In genomic region chr22:32723632-32724031, GRCh38 we compare ENCODE assay signal across 8 cellular contexts.
DNase-seq lines count a peak whose midpoint lies in the region; ATAC-seq, FAIRE-seq and TF ChIP-seq lines count a peak whose summit lies in the region.

No MANE protein-coding gene starts in this region.

- H3K27ac Mint-ChIP-seq in activated CD8-positive, alpha-beta T cell treated with anti-CD3 and anti-CD28 coated beads, Interleukin-2, amount 10 ng/mL, durations not matched to agents 7 days and 5 days: peak overlapping the region; percentile 85

- POLR2A ChIA-PET in activated CD8-positive, alpha-beta T cell treated with anti-CD3 and anti-CD28 coated beads, Interleukin-2, amount 10 ng/mL, durations not matched to agents 7 days and 5 days (lab: Charles Lee): interaction anchor here (0.6 to 0.7 kb wide), 2 partner anchors 65 to 481 kb away, joined by 3 read pairs; no protein-coding TSS in a partner anchor

- DNase-seq in ELR (ENCODE audit: low read depth): peak; percentile 92
- peak; percentile 96 for DNase-seq in Jurkat, Clone E6-1 (ENCODE audit: low read depth, low spot score)
- peak; percentile 70 for DNase-seq in activated CD8-positive, alpha-beta T cell treated with anti-CD3 and anti-CD28 coated beads, Interleukin-2, amount 10 ng/mL, durations not matched to agents 7 days and 5 days
- DNase-seq in fibroblast of the aortic adventitia (ENCODE audit: low read depth): peak; percentile 95
- DNase-seq in prostate gland (ENCODE audit: low spot score): peak; percentile 42
- no peak for DNase-seq in D721Med (ENCODE audit: insufficient read length, low spot score)
- no peak for DNase-seq in HuH-7 (ENCODE audit: low spot score)

- H3K27me3 Mint-ChIP-seq in activated CD8-positive, alpha-beta T cell treated with anti-CD3 and anti-CD28 coated beads, Interleukin-2, amount 10 ng/mL, durations not matched to agents 7 days and 5 days (ENCODE audit: low read depth): peaks cover 10% of the 10 kb centered on the region

- H3K9me3 ChIP-seq in prostate gland: no peaks in the 10 kb centered on the region

- H3K27me3 ChIP-seq in prostate gland (replicated peaks; ENCODE audit: insufficient read depth): no peaks in the 10 kb centered on the region

- H3K36me3 ChIP-seq in prostate gland: no peaks in the 10 kb centered on the region

- ATAC-seq in activated CD8-positive, alpha-beta T cell treated with anti-CD3 and anti-CD28 coated beads, Interleukin-2, amount 10 ng/mL, durations not matched to agents 7 days and 5 days: peak; percentile 93
- no peak for ATAC-seq in HG02642 (IDR thresholded peaks at IDR 0.05; ENCODE audit: poor library complexity, unreplicated experiment)

- H3K4me1 ChIP-seq in prostate gland (replicated peaks): no peaks in the 10 kb centered on the region

- H3K4me1 Mint-ChIP-seq in activated CD8-positive, alpha-beta T cell treated with anti-CD3 and anti-CD28 coated beads, Interleukin-2, amount 10 ng/mL, durations not matched to agents 7 days and 5 days (ENCODE audit: low read depth): peaks cover 45% of the 10 kb centered on the region

- intact Hi-C loops in prostate gland (cut with DNase I): no loop called here

- no peak for FAIRE-seq in D721Med (lab: Jason Lieb, UNC)

- H3K4me3 ChIP-seq in Jurkat, Clone E6-1 (ENCODE audit: low read length): peak overlapping the region; percentile 28
- H3K4me3 ChIP-seq in fibroblast of the aortic adventitia (ENCODE audit: low read depth, low read length): no peak overlapping the region
- H3K4me3 ChIP-seq in prostate gland: no peak overlapping the region

- H3K27ac ChIP-seq in prostate gland: peak overlapping the region in 1 of 2 donors; percentile 44

- WGBS in prostate gland: 16% methylated on average over 13 of the region's 13 CpGs

- TF ChIP-seq CTCF in fibroblast of the aortic adventitia (IDR thresholded peaks at IDR 0.05; ENCODE audit: insufficient read depth, low read length): no peak
- TF ChIP-seq CTCF in prostate gland (IDR thresholded peaks at IDR 0.05): no peak
- no peak for TF ChIP-seq CTCF in D721Med (IDR thresholded peaks at IDR 0.05; ENCODE audit: insufficient read depth, missing control alignments)

- H3K4me3 Mint-ChIP-seq in activated CD8-positive, alpha-beta T cell treated with anti-CD3 and anti-CD28 coated beads, Interleukin-2, amount 10 ng/mL, durations not matched to agents 7 days and 5 days: peak overlapping the region; percentile 31

- H3K36me3 Mint-ChIP-seq in activated CD8-positive, alpha-beta T cell treated with anti-CD3 and anti-CD28 coated beads, Interleukin-2, amount 10 ng/mL, durations not matched to agents 7 days and 5 days (ENCODE audit: low read depth): no peaks in the 10 kb centered on the region

- TF ChIP-seq POLR2A in prostate gland (IDR thresholded peaks at IDR 0.05): no peak

- CTCF ChIA-PET in activated CD8-positive, alpha-beta T cell treated with anti-CD3 and anti-CD28 coated beads, Interleukin-2, amount 10 ng/mL, durations not matched to agents 7 days and 5 days (lab: Charles Lee): interaction anchor here (1.2 kb wide), 1 partner anchor 74 kb away, joined by 8 read pairs; no protein-coding TSS in a partner anchor

- H3K9me3 Mint-ChIP-seq in activated CD8-positive, alpha-beta T cell treated with anti-CD3 and anti-CD28 coated beads, Interleukin-2, amount 10 ng/mL, durations not matched to agents 7 days and 5 days (ENCODE audit: insufficient read depth): no peaks in the 10 kb centered on the region

Comparison
In these comparisons a context has a peak if more than half of its experiments do, and no peak if none do; other contexts are left out.
1. DNase-seq: peak in ELR (single experiment), Jurkat, Clone E6-1 (single experiment), activated CD8-positive, alpha-beta T cell treated with anti-CD3 and anti-CD28 coated beads, Interleukin-2, amount 10 ng/mL, durations not matched to agents 7 days and 5 days (single experiment), fibroblast of the aortic adventitia (single experiment) and prostate gland (single experiment); none in D721Med (single experiment) and HuH-7 (single experiment).